ENCODE assay signal across 18 cellular contexts in the genomic region with DNA sequence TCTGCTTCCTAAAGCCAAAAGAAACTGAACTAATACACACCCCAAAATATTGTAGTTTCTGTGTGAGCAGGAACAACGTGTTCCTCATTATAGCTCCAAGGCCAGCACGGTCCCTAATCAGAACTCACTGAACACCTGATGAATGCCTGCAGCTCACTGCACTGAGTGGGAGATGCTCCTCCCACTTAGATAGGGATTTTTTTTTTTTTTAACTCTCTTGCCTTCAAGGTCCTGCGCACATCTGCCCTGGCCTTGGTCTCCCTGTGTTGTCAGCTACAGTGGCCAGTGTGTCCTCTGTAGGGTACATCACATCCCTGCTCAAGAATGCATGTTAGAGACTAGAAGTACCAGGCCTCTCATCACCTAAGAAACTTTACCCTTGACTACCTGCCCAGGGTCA. TPM values are rescaled to one million over a fixed set of nuclear protein-coding genes. Genes with fewer than 3 reads are reported as not detected.
DNase-seq lines count a peak whose midpoint lies in the region; ATAC-seq, FAIRE-seq and TF ChIP-seq lines count a peak whose summit lies in the region.
"Had no signal": no experiment of that assay in that cellular context is flagged by ENCODE, and none has a peak within 500 bp of the region (broad histone marks: within the 10 kb centered on the region; RNA-seq: fewer than 3 reads in every experiment).

No MANE protein-coding gene starts in this region.

- H3K4me1 ChIP-seq in mammary epithelial cell (ENCODE audit: insufficient read depth, low read length) (peaks cover 18% of the 10 kb centered on the region), pancreas (peaks cover 0 to 9% (median 7%) of the 10 kb centered on the region in 3 donors)

- H3K27me3 ChIP-seq in mammary epithelial cell (ENCODE audit: insufficient read depth, low read length) (no peaks in the 10 kb centered on the region), pancreas (no peaks in the 10 kb centered on the region)
- H3K27me3 ChIP-seq: SJSA1 had no signal

- WGBS in mammary epithelial cell (ENCODE audit: low coverage, missing lambda C conversion rate) = 100% methylated on average over 3 of the region's 3 CpGs
- 23 to 37% methylated on average over 3 of the region's 3 CpGs for WGBS in pancreas, 2 donors

- H3K4me3 Mint-ChIP-seq in MCF 10A (ENCODE audit: unreplicated experiment) = no peak overlapping the region
- no peak overlapping the region for H3K4me3 Mint-ChIP-seq in activated T-helper 1 cell treated with anti-CD3 and anti-CD28 coated beads, Interleukin-12 subunit alpha, Interleukin-12 subunit beta, Interleukin-2, Interleukin-4 antibody, amounts not matched to agents 30 ng/mL and 10 ng/mL and 1 ng/mL, durations not matched to agents 14 hours and 24 hours and 36 hours
- H3K4me3 Mint-ChIP-seq: CD4-positive, CD25-positive, alpha-beta regulatory T cell; nephron progenitor cell; stimulated activated naive CD8-positive, alpha-beta T cell treated with anti-CD3 and anti-CD28 coated beads, Interleukin-15, amount 100 ng/mL, for 72 hours had no signal

- no peak for TF ChIP-seq CTCF in MCF 10A (IDR thresholded peaks at IDR 0.05; ENCODE audit: unreplicated experiment)
- TF ChIP-seq CTCF in mammary epithelial cell (conservative IDR thresholded peaks at IDR 0.05 in 1 of 2, IDR thresholded peaks at IDR 0.05 in 1 of 2; ENCODE audit: extremely low read depth in 1 of 2, insufficient read depth in 1 of 2, low read depth in 1 of 2, low read length in 2 of 2) = no peak
- TF ChIP-seq CTCF in pancreas (IDR thresholded peaks at IDR 0.05) = no peak

- peak overlapping the region; percentile 26 for H3K27ac Mint-ChIP-seq in MCF 10A (ENCODE audit: low read depth, unreplicated experiment)
- no peak overlapping the region for H3K27ac Mint-ChIP-seq in activated T-helper 1 cell treated with anti-CD3 and anti-CD28 coated beads, Interleukin-12 subunit alpha, Interleukin-12 subunit beta, Interleukin-2, Interleukin-4 antibody, amounts not matched to agents 30 ng/mL and 10 ng/mL and 1 ng/mL, durations not matched to agents 14 hours and 24 hours and 36 hours
- H3K27ac Mint-ChIP-seq: CD4-positive, CD25-positive, alpha-beta regulatory T cell; nephron progenitor cell had no signal

- no peaks in the 10 kb centered on the region for H3K9me3 ChIP-seq in mammary epithelial cell (replicated peaks; ENCODE audit: insufficient read depth, low read length)
- H3K9me3 ChIP-seq in pancreas = no peaks in the 10 kb centered on the region
- H3K9me3 ChIP-seq: SJSA1 had no signal

- H3K36me3 ChIP-seq in mammary epithelial cell (ENCODE audit: insufficient read depth, low read length) (no peaks in the 10 kb centered on the region), pancreas (no peaks in the 10 kb centered on the region)
- H3K36me3 ChIP-seq: SJSA1 had no signal

- no peak overlapping the region for H3K9ac ChIP-seq in mammary epithelial cell (ENCODE audit: insufficient read depth, low read length)

- no peak for DNase-seq in MCF 10A (ENCODE audit: unreplicated experiment)
- DNase-seq in mammary epithelial cell = no peak
- DNase-seq in pancreas = peak in 3 of 6 donors; percentile 31 to 48 (median 45)
- no peak for DNase-seq in NCI-H1694 (lab: John Stamatoyannopoulos, UW)
- no peak for DNase-seq in activated T-helper 1 cell treated with anti-CD3 and anti-CD28 coated beads, Interleukin-12 subunit alpha, Interleukin-12 subunit beta, Interleukin-2, Interleukin-4 antibody, amounts not matched to agents 30 ng/mL and 10 ng/mL and 1 ng/mL, durations not matched to agents 14 hours and 24 hours and 36 hours (ENCODE audit: low spot score)
- DNase-seq in NCI-H1048 (lab: John Stamatoyannopoulos, UW) = no peak
- DNase-seq: amygdala; CD4-positive, CD25-positive, alpha-beta regulatory T cell; DMS79; mesendoderm; NCI-H2107; nephron progenitor cell; stimulated activated CD4-positive, alpha-beta T cell treated with anti-CD3 and anti-CD28 coated beads, Interleukin-15, amount 100 ng/mL, for 24 hours; stimulated activated naive CD8-positive, alpha-beta T cell treated with anti-CD3 and anti-CD28 coated beads, Interleukin-15, amount 100 ng/mL, for 72 hours had no signal

- no peaks in the 10 kb centered on the region for H3K9me3 Mint-ChIP-seq in MCF 10A (ENCODE audit: unreplicated experiment)
- H3K9me3 Mint-ChIP-seq in activated T-helper 1 cell treated with anti-CD3 and anti-CD28 coated beads, Interleukin-12 subunit alpha, Interleukin-12 subunit beta, Interleukin-2, Interleukin-4 antibody, amounts not matched to agents 30 ng/mL and 10 ng/mL and 1 ng/mL, durations not matched to agents 14 hours and 24 hours and 36 hours = no peaks in the 10 kb centered on the region
- H3K9me3 Mint-ChIP-seq: nephron progenitor cell; stimulated activated naive CD8-positive, alpha-beta T cell treated with anti-CD3 and anti-CD28 coated beads, Interleukin-15, amount 100 ng/mL, for 72 hours had no signal

- dilution Hi-C loops in mammary epithelial cell (cut with HindIII; ENCODE audit: low sequenced_read_pairs) = loop anchor here (5.0 kb wide), 1 partner anchor 54 kb away; no protein-coding TSS in a partner anchor

- FAIRE-seq in pancreas (lab: Jason Lieb, UNC) = no peak
- FAIRE-seq: islet of Langerhans had no signal

- in situ Hi-C loops in mammary epithelial cell (cut with MboI; ENCODE audit: low sequenced_read_pairs in 2 of 2) = no loop called here

- no peaks in the 10 kb centered on the region for H4K20me1 ChIP-seq in mammary epithelial cell (ENCODE audit: insufficient read depth, low read length)

- ATAC-seq in GM21717 (IDR thresholded peaks at IDR 0.05; ENCODE audit: unreplicated experiment) (peak; percentile 38), HG03520 (IDR thresholded peaks at IDR 0.05; ENCODE audit: unreplicated experiment) (peak; percentile 26), pancreas (peak; percentile 61 to 95 (median 90))
- ATAC-seq: stimulated activated naive CD8-positive, alpha-beta T cell treated with anti-CD3 and anti-CD28 coated beads, Interleukin-15, amount 100 ng/mL, for 72 hours had no signal

- no peak overlapping the region for H3K27ac ChIP-seq in mammary epithelial cell (ENCODE audit: insufficient read depth, low read depth, low read length)
- H3K27ac ChIP-seq in pancreas = peak overlapping the region in 2 of 4 donors; percentile 23 to 44
- H3K27ac ChIP-seq: SJSA1 had no signal

- CTCF ChIA-PET in MCF 10A (lab: Yijun Ruan, JAX) = interaction anchor here (0.7 to 1.6 kb wide), 6 partner anchors 20 to 48 kb away, joined by 3 to 11 read pairs (median 5); no protein-coding TSS in a partner anchor
- CTCF ChIA-PET in mammary epithelial cell (lab: Charles Lee; ENCODE audit: low non-redundant PET) = no interaction called here

- no peaks in the 10 kb centered on the region for H3K36me3 Mint-ChIP-seq in MCF 10A (ENCODE audit: insufficient read depth, unreplicated experiment)
- no peaks in the 10 kb centered on the region for H3K36me3 Mint-ChIP-seq in activated T-helper 1 cell treated with anti-CD3 and anti-CD28 coated beads, Interleukin-12 subunit alpha, Interleukin-12 subunit beta, Interleukin-2, Interleukin-4 antibody, amounts not matched to agents 30 ng/mL and 10 ng/mL and 1 ng/mL, durations not matched to agents 14 hours and 24 hours and 36 hours (ENCODE audit: low read depth)
- H3K36me3 Mint-ChIP-seq: CD4-positive, CD25-positive, alpha-beta regulatory T cell had no signal

- H3K79me2 ChIP-seq in mammary epithelial cell (ENCODE audit: insufficient read depth, low read length) = no peaks in the 10 kb centered on the region

- H3K4me3 ChIP-seq in mammary epithelial cell (replicated peaks in 1 of 3; ENCODE audit: insufficient read depth in 1 of 3, low read depth in 2 of 3, low read length in 3 of 3) (no peak overlapping the region), pancreas (no peak overlapping the region)
- H3K4me3 ChIP-seq: SJSA1 had no signal

- POLR2A ChIA-PET in MCF 10A (lab: Yijun Ruan, JAX) = interaction anchor here (0.8 to 1.7 kb wide), 6 partner anchors 12 to 167 kb away, joined by 3 to 7 read pairs (median 3); partner anchors contain the start of gene TMPO

- peaks cover 30% of the 10 kb centered on the region for H3K4me1 Mint-ChIP-seq in MCF 10A (ENCODE audit: insufficient read depth, unreplicated experiment)
- H3K4me1 Mint-ChIP-seq in activated T-helper 1 cell treated with anti-CD3 and anti-CD28 coated beads, Interleukin-12 subunit alpha, Interleukin-12 subunit beta, Interleukin-2, Interleukin-4 antibody, amounts not matched to agents 30 ng/mL and 10 ng/mL and 1 ng/mL, durations not matched to agents 14 hours and 24 hours and 36 hours (ENCODE audit: low read depth) = no peaks in the 10 kb centered on the region
- H3K4me1 Mint-ChIP-seq: stimulated activated naive CD8-positive, alpha-beta T cell treated with anti-CD3 and anti-CD28 coated beads, Interleukin-15, amount 100 ng/mL, for 72 hours had no signal

- H3K4me2 ChIP-seq in mammary epithelial cell (ENCODE audit: insufficient read depth, low read depth, low read length) = no peak overlapping the region

- no TSS peak for BruUV-seq in MCF 10A (replicated peaks; lab: Mats Ljungman, UMichigan)
- BruUV-seq in mammary epithelial cell (replicated peaks; lab: Mats Ljungman, UMichigan) = no TSS peak

- H3K27me3 Mint-ChIP-seq in MCF 10A (ENCODE audit: insufficient read depth, unreplicated experiment) = no peaks in the 10 kb centered on the region
- peaks cover 14% of the 10 kb centered on the region for H3K27me3 Mint-ChIP-seq in activated T-helper 1 cell treated with anti-CD3 and anti-CD28 coated beads, Interleukin-12 subunit alpha, Interleukin-12 subunit beta, Interleukin-2, Interleukin-4 antibody, amounts not matched to agents 30 ng/mL and 10 ng/mL and 1 ng/mL, durations not matched to agents 14 hours and 24 hours and 36 hours (ENCODE audit: insufficient read depth)
- H3K27me3 Mint-ChIP-seq: stimulated activated naive CD8-positive, alpha-beta T cell treated with anti-CD3 and anti-CD28 coated beads, Interleukin-15, amount 100 ng/mL, for 72 hours had no signal

- intact Hi-C loops in MCF 10A (cut with micrococcal nuclease) = no loop called here
- intact Hi-C loops in mammary epithelial cell (cut with micrococcal nuclease) = no loop called here
- intact Hi-C loops in pancreas (cut with DNase I) = no loop called here
- intact Hi-C loops in activated T-helper 1 cell treated with anti-CD3 and anti-CD28 coated beads, Interleukin-12 subunit alpha, Interleukin-12 subunit beta, Interleukin-2, Interleukin-4 antibody, amounts not matched to agents 30 ng/mL and 10 ng/mL and 1 ng/mL, durations not matched to agents 14 hours and 24 hours and 36 hours (cut with micrococcal nuclease) = no loop called here

- no peak overlapping the region for H2AFZ ChIP-seq in mammary epithelial cell (ENCODE audit: low read depth, low read length)

RNA-seq across cellular contexts. Expression of gene TMPO, which starts 44.3 kb away (rescaled TPM):
- total RNA-seq in MCF 10A (2022) (44.9 and 62.5 TPM in 2 replicates), mammary epithelial cell (10 to 100 TPM; 26.0 to 74.2 TPM), pancreas (10 to 100 TPM; 26.7 to 49.2 (median 32.9) TPM)
- polyA plus RNA-seq in mammary epithelial cell (41.4 TPM), pancreas (10 to 100 TPM; 13.7 to 17.8 TPM)
- 56.6 TPM for polyA minus RNA-seq in mammary epithelial cell
- 314 and 321 TPM in 2 replicates for total RNA-seq in activated T-helper 1 cell treated with anti-CD3 and anti-CD28 coated beads, Interleukin-12 subunit alpha, Interleukin-12 subunit beta, Interleukin-2, Interleukin-4 antibody, amounts not matched to agents 30 ng/mL and 10 ng/mL and 1 ng/mL, durations not matched to agents 14 hours and 24 hours and 36 hours

Comparison
In these comparisons a context has a peak if more than half of its experiments do, and no peak if none do; other contexts are left out.
1. ATAC-seq: peak in every context shown above with its lines; median percentile 90 in pancreas; 38 in GM21717; 26 in HG03520.